Comparison of ENCODE assay signal across 10 cellular contexts in the genomic region with DNA sequence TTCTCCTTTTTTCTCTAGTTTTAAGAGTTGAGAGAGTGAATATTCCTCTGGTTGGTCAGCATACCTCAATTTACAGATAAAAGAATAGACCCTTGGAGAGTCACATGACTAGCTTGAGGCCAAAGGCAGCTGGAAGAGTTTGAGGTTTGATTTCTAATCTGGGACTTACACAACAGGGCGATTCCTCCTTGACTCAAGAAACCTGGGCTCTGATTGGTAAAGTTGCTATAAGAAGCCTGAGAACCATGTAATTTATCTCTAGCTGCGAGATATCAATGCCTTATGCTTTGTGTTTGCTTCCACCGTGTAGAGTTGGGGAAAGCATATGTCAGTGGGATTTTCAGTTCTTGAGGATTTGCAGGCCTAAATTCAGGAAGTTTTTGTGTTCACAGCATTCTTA.
DNase-seq lines count a peak whose midpoint lies in the region; ATAC-seq and TF ChIP-seq lines count a peak whose summit lies in the region.
"Had no signal": no experiment of that assay in that cellular context is flagged by ENCODE, and none has a peak within 500 bp of the region (broad histone marks: within the 10 kb centered on the region; RNA-seq: fewer than 3 reads in every experiment).

No MANE protein-coding gene starts in this region.

- H3K36me3 ChIP-seq in transverse colon, result no peaks in the 10 kb centered on the region

- no peak for DNase-seq in activated T-cell treated with anti-CD3 and anti-CD28 coated beads, Interleukin-2, amount 50 U/mL, for 72 hours
- no peak for DNase-seq in activated T-cell treated with anti-CD3 and anti-CD28 coated beads, Interleukin-2, amount 50 U/mL, for 4 hours
- no peak for DNase-seq in central memory CD8-positive, alpha-beta T cell (ENCODE audit: low spot score in 2 of 2)
- DNase-seq in memory B cell (ENCODE audit: low spot score in 2 of 2) (no peak), transverse colon (no peak), nucleus accumbens (lab: John Stamatoyannopoulos, UW) (no peak)
- DNase-seq: activated effector memory CD4-positive, alpha-beta T cell treated with anti-CD3 and anti-CD28 coated beads, Interleukin-2, amount 50 U/mL, for 16 hours had no signal

- in situ Hi-C loops in transverse colon (cut with MboI; ENCODE audit: low pct_ligation_motif_present in 1 of 4, low pct_unique_long_range_greater_than_20kb in 1 of 4, low sequenced_read_pairs in 3 of 4), result loop anchor here in 1 of 4 donors (25.0 kb wide), 1 partner anchor 101 kb away; no protein-coding TSS in a partner anchor

- peaks cover 74% of the 10 kb centered on the region for H3K4me1 Mint-ChIP-seq in activated T-cell treated with anti-CD3 and anti-CD28 coated beads, Interleukin-2, amount 50 U/mL, for 72 hours (ENCODE audit: low read depth)
- H3K4me1 Mint-ChIP-seq in activated T-cell treated with anti-CD3 and anti-CD28 coated beads, Interleukin-2, amount 50 U/mL, for 4 hours (ENCODE audit: low read depth), result peaks cover 41% of the 10 kb centered on the region
- H3K4me1 Mint-ChIP-seq in central memory CD8-positive, alpha-beta T cell, result peaks cover 37% of the 10 kb centered on the region
- peaks cover 20% of the 10 kb centered on the region for H3K4me1 Mint-ChIP-seq in memory B cell

- H3K27ac Mint-ChIP-seq in activated T-cell treated with anti-CD3 and anti-CD28 coated beads, Interleukin-2, amount 50 U/mL, for 72 hours, result peak overlapping the region; percentile 64
- peak overlapping the region; percentile 32 for H3K27ac Mint-ChIP-seq in central memory CD8-positive, alpha-beta T cell (ENCODE audit: low read depth)
- H3K27ac Mint-ChIP-seq in memory B cell, result peak overlapping the region; percentile 50

- peak overlapping the region in 1 of 2 donors; percentile 25 for H3K4me3 Mint-ChIP-seq in activated T-cell treated with anti-CD3 and anti-CD28 coated beads, Interleukin-2, amount 50 U/mL, for 72 hours
- no peak overlapping the region for H3K4me3 Mint-ChIP-seq in activated T-cell treated with anti-CD3 and anti-CD28 coated beads, Interleukin-2, amount 50 U/mL, for 4 hours
- no peak overlapping the region for H3K4me3 Mint-ChIP-seq in central memory CD8-positive, alpha-beta T cell
- no peak overlapping the region for H3K4me3 Mint-ChIP-seq in memory B cell
- H3K4me3 Mint-ChIP-seq: neural crest cell had no signal

- TF ChIP-seq POLR2A in transverse colon (IDR thresholded peaks at IDR 0.05), result no peak

- WGBS in transverse colon (ENCODE audit: low coverage in 1 of 2), 2 donors, result 26 to 43% methylated on average over 3 of the region's 3 CpGs

- no peaks in the 10 kb centered on the region for H3K9me3 ChIP-seq in transverse colon

- peak overlapping the region; percentile 76 to 87 (median 82) for H3K27ac ChIP-seq in transverse colon

- no peak for ATAC-seq in activated T-cell treated with anti-CD3 and anti-CD28 coated beads, Interleukin-2, amount 50 U/mL, for 72 hours (replicated peaks in 1 of 2)
- no peak for ATAC-seq in activated T-cell treated with anti-CD3 and anti-CD28 coated beads, Interleukin-2, amount 50 U/mL, for 4 hours
- ATAC-seq in central memory CD8-positive, alpha-beta T cell (replicated peaks; ENCODE audit: extremely low read depth, poor library complexity, severe bottlenecking), result no peak
- no peak for ATAC-seq in memory B cell (ENCODE audit: low read depth)
- no peak for ATAC-seq in HG03565 (IDR thresholded peaks at IDR 0.05; ENCODE audit: unreplicated experiment)
- ATAC-seq in GM18520 (IDR thresholded peaks at IDR 0.05; ENCODE audit: unreplicated experiment), result no peak

- H3K27me3 Mint-ChIP-seq in activated T-cell treated with anti-CD3 and anti-CD28 coated beads, Interleukin-2, amount 50 U/mL, for 72 hours (ENCODE audit: low read depth), result no peaks in the 10 kb centered on the region
- no peaks in the 10 kb centered on the region for H3K27me3 Mint-ChIP-seq in activated T-cell treated with anti-CD3 and anti-CD28 coated beads, Interleukin-2, amount 50 U/mL, for 4 hours (ENCODE audit: low read depth)
- H3K27me3 Mint-ChIP-seq in central memory CD8-positive, alpha-beta T cell, result no peaks in the 10 kb centered on the region
- H3K27me3 Mint-ChIP-seq in memory B cell, result no peaks in the 10 kb centered on the region

- peaks cover 9 to 39% of the 10 kb centered on the region in 2 donors for H3K36me3 Mint-ChIP-seq in activated T-cell treated with anti-CD3 and anti-CD28 coated beads, Interleukin-2, amount 50 U/mL, for 72 hours (ENCODE audit: insufficient read depth in 2 of 2)
- H3K36me3 Mint-ChIP-seq in activated T-cell treated with anti-CD3 and anti-CD28 coated beads, Interleukin-2, amount 50 U/mL, for 4 hours (ENCODE audit: insufficient read depth), result peaks cover 38% of the 10 kb centered on the region
- H3K36me3 Mint-ChIP-seq in central memory CD8-positive, alpha-beta T cell (ENCODE audit: insufficient read depth), result peaks cover 37% of the 10 kb centered on the region
- peaks cover 13% of the 10 kb centered on the region for H3K36me3 Mint-ChIP-seq in memory B cell

- intact Hi-C loops in transverse colon (cut with DNase I; ENCODE audit: low total_unique reads), result no loop called here

- TF ChIP-seq EP300 in transverse colon (IDR thresholded peaks at IDR 0.05; ENCODE audit: low read depth), result no peak

- peaks cover 6 to 80% (median 49%) of the 10 kb centered on the region in 4 donors for H3K4me1 ChIP-seq in transverse colon

- no peaks in the 10 kb centered on the region for H3K27me3 ChIP-seq in transverse colon

- no peak for TF ChIP-seq CTCF in transverse colon (IDR thresholded peaks at IDR 0.05)

- H3K4me3 ChIP-seq in transverse colon, result no peak overlapping the region

- no peaks in the 10 kb centered on the region for H3K9me3 Mint-ChIP-seq in activated T-cell treated with anti-CD3 and anti-CD28 coated beads, Interleukin-2, amount 50 U/mL, for 72 hours
- H3K9me3 Mint-ChIP-seq in activated T-cell treated with anti-CD3 and anti-CD28 coated beads, Interleukin-2, amount 50 U/mL, for 4 hours, result no peaks in the 10 kb centered on the region
- no peaks in the 10 kb centered on the region for H3K9me3 Mint-ChIP-seq in central memory CD8-positive, alpha-beta T cell
- H3K9me3 Mint-ChIP-seq in memory B cell, result no peaks in the 10 kb centered on the region
- H3K9me3 Mint-ChIP-seq: neural crest cell had no signal
